In genomic region chr15:38525489-38525888, GRCh38 we compare ENCODE assay signal across 17 cellular contexts. TPM values are rescaled to one million over a fixed set of nuclear protein-coding genes. Genes with fewer than 3 reads are reported as not detected.
DNase-seq lines count a peak whose midpoint lies in the region; ATAC-seq and TF ChIP-seq lines count a peak whose summit lies in the region.
"Had no signal": no experiment of that assay in that cellular context is flagged by ENCODE, and none has a peak within 500 bp of the region (broad histone marks: within the 10 kb centered on the region; RNA-seq: fewer than 3 reads in every experiment).

No MANE protein-coding gene starts in this region.

- no peak for DNase-seq in activated CD8-positive, alpha-beta memory T cell treated with anti-CD3 and anti-CD28 coated beads, Interleukin-2, amount 10 ng/mL, durations not matched to agents 7 days and 5 days
- DNase-seq in activated CD8-positive, alpha-beta memory T cell treated with anti-CD3 and anti-CD28 coated beads for 24 hours, result no peak
- no peak for DNase-seq in CD4-positive, alpha-beta T cell
- no peak for DNase-seq in activated T-helper 1 cell treated with anti-CD3 and anti-CD28 coated beads, Interleukin-12 subunit alpha, Interleukin-12 subunit beta, Interleukin-2, Interleukin-4 antibody, amounts not matched to agents 30 ng/mL and 10 ng/mL and 1 ng/mL, durations not matched to agents 14 hours and 24 hours and 36 hours (ENCODE audit: low spot score)
- DNase-seq in head of caudate nucleus, result peak in 37 of 42 donors; percentile 12 to 85 (median 53)
- no peak for DNase-seq in NCI-H2107 (lab: John Stamatoyannopoulos, UW)
- no peak for DNase-seq in CD14-positive monocyte (ENCODE audit: low spot score)
- no peak for DNase-seq in HFFc6
- DNase-seq: Caco-2, DMS53, NCI-H1436, NCI-H2029 treated with DMSO at 0.1 percent for 48 hours, NCI-H510A, NCI-H774, PC-3 had no signal

- H3K4me3 Mint-ChIP-seq in activated CD8-positive, alpha-beta memory T cell treated with anti-CD3 and anti-CD28 coated beads, Interleukin-2, amount 10 ng/mL, durations not matched to agents 7 days and 5 days, result no peak overlapping the region
- H3K4me3 Mint-ChIP-seq in CD4-positive, alpha-beta T cell, result no peak overlapping the region
- no peak overlapping the region for H3K4me3 Mint-ChIP-seq in activated T-helper 1 cell treated with anti-CD3 and anti-CD28 coated beads, Interleukin-12 subunit alpha, Interleukin-12 subunit beta, Interleukin-2, Interleukin-4 antibody, amounts not matched to agents 30 ng/mL and 10 ng/mL and 1 ng/mL, durations not matched to agents 14 hours and 24 hours and 36 hours
- H3K4me3 Mint-ChIP-seq in CD14-positive monocyte (no peak overlapping the region), HFFc6 (no peak overlapping the region)

- TF ChIP-seq CTCF in CD4-positive, alpha-beta T cell (IDR thresholded peaks at IDR 0.05), result no peak
- TF ChIP-seq CTCF in CD14-positive monocyte (IDR thresholded peaks at IDR 0.05) (no peak), HFFc6 (IDR thresholded peaks at IDR 0.05) (no peak)

- peaks cover 74% of the 10 kb centered on the region for H3K4me1 Mint-ChIP-seq in activated CD8-positive, alpha-beta memory T cell treated with anti-CD3 and anti-CD28 coated beads, Interleukin-2, amount 10 ng/mL, durations not matched to agents 7 days and 5 days
- H3K4me1 Mint-ChIP-seq in CD4-positive, alpha-beta T cell (ENCODE audit: low read depth), result peaks cover 89% of the 10 kb centered on the region
- peaks cover 75% of the 10 kb centered on the region for H3K4me1 Mint-ChIP-seq in activated T-helper 1 cell treated with anti-CD3 and anti-CD28 coated beads, Interleukin-12 subunit alpha, Interleukin-12 subunit beta, Interleukin-2, Interleukin-4 antibody, amounts not matched to agents 30 ng/mL and 10 ng/mL and 1 ng/mL, durations not matched to agents 14 hours and 24 hours and 36 hours (ENCODE audit: low read depth)
- H3K4me1 Mint-ChIP-seq in CD14-positive monocyte (no peaks in the 10 kb centered on the region), HFFc6 (ENCODE audit: low read depth) (peaks cover 56% of the 10 kb centered on the region)

- H3K36me3 Mint-ChIP-seq in activated CD8-positive, alpha-beta memory T cell treated with anti-CD3 and anti-CD28 coated beads, Interleukin-2, amount 10 ng/mL, durations not matched to agents 7 days and 5 days, result peaks cover 76% of the 10 kb centered on the region
- H3K36me3 Mint-ChIP-seq in CD4-positive, alpha-beta T cell (ENCODE audit: low read depth), result peaks cover 90% of the 10 kb centered on the region
- H3K36me3 Mint-ChIP-seq in activated T-helper 1 cell treated with anti-CD3 and anti-CD28 coated beads, Interleukin-12 subunit alpha, Interleukin-12 subunit beta, Interleukin-2, Interleukin-4 antibody, amounts not matched to agents 30 ng/mL and 10 ng/mL and 1 ng/mL, durations not matched to agents 14 hours and 24 hours and 36 hours (ENCODE audit: low read depth), result peaks cover 58% of the 10 kb centered on the region
- H3K36me3 Mint-ChIP-seq in CD14-positive monocyte (no peaks in the 10 kb centered on the region), HFFc6 (ENCODE audit: low read depth) (peaks cover 5% of the 10 kb centered on the region; the same call in 1 of the 2 replicates)

- intact Hi-C loops in CD4-positive, alpha-beta T cell (cut with DNase I, micrococcal nuclease), result loop anchor here in 1 of 2 experiments (5.0 kb wide), 1 partner anchor 37 kb away; the partner anchor contains the start of gene RASGRP1
- intact Hi-C loops in activated T-helper 1 cell treated with anti-CD3 and anti-CD28 coated beads, Interleukin-12 subunit alpha, Interleukin-12 subunit beta, Interleukin-2, Interleukin-4 antibody, amounts not matched to agents 30 ng/mL and 10 ng/mL and 1 ng/mL, durations not matched to agents 14 hours and 24 hours and 36 hours (cut with micrococcal nuclease), result loop anchor here (5.0 kb wide), 1 partner anchor 38 kb away; no protein-coding TSS in a partner anchor
- intact Hi-C loops in head of caudate nucleus (cut with DNase I), result no loop called here
- intact Hi-C loops in CD14-positive monocyte (cut with micrococcal nuclease), result no loop called here

- POLR2A ChIA-PET in CD4-positive, alpha-beta T cell (lab: Charles Lee), result no interaction called here

- no peak overlapping the region for H3K27ac ChIP-seq in CD4-positive, alpha-beta T cell (ENCODE audit: low read depth, low read length)
- H3K27ac ChIP-seq: BLaER1 had no signal

- H3K27me3 ChIP-seq in CD4-positive, alpha-beta T cell (ENCODE audit: control insufficient read depth, insufficient read depth, low read length), result no peaks in the 10 kb centered on the region
- H3K27me3 ChIP-seq: BLaER1 had no signal

- CTCF ChIA-PET in activated CD8-positive, alpha-beta memory T cell treated with anti-CD3 and anti-CD28 coated beads, Interleukin-2, amount 10 ng/mL, durations not matched to agents 7 days and 5 days (lab: Charles Lee), result interaction anchor here (0.7 to 1.5 kb wide), 4 partner anchors 9 to 174 kb away, joined by 3 to 5 read pairs (median 3); no protein-coding TSS in a partner anchor
- CTCF ChIA-PET in CD4-positive, alpha-beta T cell (lab: Charles Lee), result interaction anchor here (2.9 kb wide), 1 partner anchor 39 kb away, joined by 11 read pairs; the partner anchor contains the start of gene RASGRP1

- peak overlapping the region; percentile 39 for H3K27ac Mint-ChIP-seq in activated CD8-positive, alpha-beta memory T cell treated with anti-CD3 and anti-CD28 coated beads, Interleukin-2, amount 10 ng/mL, durations not matched to agents 7 days and 5 days
- peak overlapping the region; percentile 80 for H3K27ac Mint-ChIP-seq in CD4-positive, alpha-beta T cell
- H3K27ac Mint-ChIP-seq in activated T-helper 1 cell treated with anti-CD3 and anti-CD28 coated beads, Interleukin-12 subunit alpha, Interleukin-12 subunit beta, Interleukin-2, Interleukin-4 antibody, amounts not matched to agents 30 ng/mL and 10 ng/mL and 1 ng/mL, durations not matched to agents 14 hours and 24 hours and 36 hours, result peak overlapping the region; percentile 18
- peak overlapping the region in 1 of 7 donors; percentile 35 for H3K27ac Mint-ChIP-seq in CD14-positive monocyte
- H3K27ac Mint-ChIP-seq in HFFc6, result no peak overlapping the region

- no peaks in the 10 kb centered on the region for H3K27me3 Mint-ChIP-seq in activated CD8-positive, alpha-beta memory T cell treated with anti-CD3 and anti-CD28 coated beads, Interleukin-2, amount 10 ng/mL, durations not matched to agents 7 days and 5 days
- H3K27me3 Mint-ChIP-seq in CD4-positive, alpha-beta T cell, result no peaks in the 10 kb centered on the region
- no peaks in the 10 kb centered on the region for H3K27me3 Mint-ChIP-seq in activated T-helper 1 cell treated with anti-CD3 and anti-CD28 coated beads, Interleukin-12 subunit alpha, Interleukin-12 subunit beta, Interleukin-2, Interleukin-4 antibody, amounts not matched to agents 30 ng/mL and 10 ng/mL and 1 ng/mL, durations not matched to agents 14 hours and 24 hours and 36 hours (ENCODE audit: insufficient read depth)
- H3K27me3 Mint-ChIP-seq in CD14-positive monocyte (ENCODE audit: low read depth in 3 of 3), result peaks cover 0 to 3% (median 0%) of the 10 kb centered on the region in 3 donors
- no peaks in the 10 kb centered on the region; the same call in 1 of the 2 replicates for H3K27me3 Mint-ChIP-seq in HFFc6 (ENCODE audit: insufficient read depth)

- H3K9me3 Mint-ChIP-seq in activated CD8-positive, alpha-beta memory T cell treated with anti-CD3 and anti-CD28 coated beads, Interleukin-2, amount 10 ng/mL, durations not matched to agents 7 days and 5 days (ENCODE audit: low read depth), result no peaks in the 10 kb centered on the region
- H3K9me3 Mint-ChIP-seq in CD4-positive, alpha-beta T cell, result no peaks in the 10 kb centered on the region
- H3K9me3 Mint-ChIP-seq in activated T-helper 1 cell treated with anti-CD3 and anti-CD28 coated beads, Interleukin-12 subunit alpha, Interleukin-12 subunit beta, Interleukin-2, Interleukin-4 antibody, amounts not matched to agents 30 ng/mL and 10 ng/mL and 1 ng/mL, durations not matched to agents 14 hours and 24 hours and 36 hours, result no peaks in the 10 kb centered on the region
- peaks cover 0 to 5% (median 0%) of the 10 kb centered on the region in 7 donors for H3K9me3 Mint-ChIP-seq in CD14-positive monocyte
- H3K9me3 Mint-ChIP-seq in HFFc6, result no peaks in the 10 kb centered on the region

- no peak for ATAC-seq in activated CD8-positive, alpha-beta memory T cell treated with anti-CD3 and anti-CD28 coated beads, Interleukin-2, amount 10 ng/mL, durations not matched to agents 7 days and 5 days
- no peak for ATAC-seq in CD4-positive, alpha-beta T cell (ENCODE audit: poor library complexity)
- ATAC-seq: K562, PC-3 had no signal

- no peaks in the 10 kb centered on the region for H3K9me3 ChIP-seq in CD4-positive, alpha-beta T cell (ENCODE audit: control insufficient read depth, low read length)
- H3K9me3 ChIP-seq: BLaER1, Caco-2 had no signal

RNA-seq across cellular contexts. Expression of gene RASGRP1, which starts 39.1 kb away (rescaled TPM):
- total RNA-seq in activated CD8-positive, alpha-beta memory T cell treated with anti-CD3 and anti-CD28 coated beads, Interleukin-2, amount 10 ng/mL, durations not matched to agents 7 days and 5 days, result 100 to 1,000 TPM; 143 to 202 TPM
- 10 to 100 TPM; 66.6 to 69.7 TPM for total RNA-seq in CD4-positive, alpha-beta T cell
- total RNA-seq in activated T-helper 1 cell treated with anti-CD3 and anti-CD28 coated beads, Interleukin-12 subunit alpha, Interleukin-12 subunit beta, Interleukin-2, Interleukin-4 antibody, amounts not matched to agents 30 ng/mL and 10 ng/mL and 1 ng/mL, durations not matched to agents 14 hours and 24 hours and 36 hours, result 106 and 110 TPM in 2 replicates
- polyA plus RNA-seq in CD14-positive monocyte, result under 1 TPM; 0.13 to 0.38 TPM
- total RNA-seq in HFFc6 (2021; fragmentation: NEBNext Ultra II Directional; extraction: Animal tissue kit (Norgen Biotek cat#: 25700)), result under 1 TPM; 0.14 to 0.59 (median 0.37) TPM
- total RNA-seq: PC-3 had no signal

Comparison
In these comparisons a context has a peak if more than half of its experiments do, and no peak if none do; other contexts are left out.
1. DNase-seq: peak in head of caudate nucleus (37 of 42); none in activated CD8-positive, alpha-beta memory T cell treated with anti-CD3 and anti-CD28 coated beads, Interleukin-2, amount 10 ng/mL, durations not matched to agents 7 days and 5 days (single experiment), activated CD8-positive, alpha-beta memory T cell treated with anti-CD3 and anti-CD28 coated beads for 24 hours (single experiment), CD4-positive, alpha-beta T cell (0 of 10), activated T-helper 1 cell treated with anti-CD3 and anti-CD28 coated beads, Interleukin-12 subunit alpha, Interleukin-12 subunit beta, Interleukin-2, Interleukin-4 antibody, amounts not matched to agents 30 ng/mL and 10 ng/mL and 1 ng/mL, durations not matched to agents 14 hours and 24 hours and 36 hours (single experiment), NCI-H2107 (single experiment), CD14-positive monocyte (single experiment) and HFFc6 (single experiment).
2. RNA of gene RASGRP1, which starts 39.1 kb away (total RNA-seq): 143 to 202 TPM in activated CD8-positive, alpha-beta memory T cell treated with anti-CD3 and anti-CD28 coated beads, Interleukin-2, amount 10 ng/mL, durations not matched to agents 7 days and 5 days, 106 to 110 TPM in activated T-helper 1 cell treated with anti-CD3 and anti-CD28 coated beads, Interleukin-12 subunit alpha, Interleukin-12 subunit beta, Interleukin-2, Interleukin-4 antibody, amounts not matched to agents 30 ng/mL and 10 ng/mL and 1 ng/mL, durations not matched to agents 14 hours and 24 hours and 36 hours and 66.6 to 69.7 TPM in CD4-positive, alpha-beta T cell; 0.14 to 0.59 TPM in HFFc6; every median in the first group is over 10 times any median in the second.